ENCODE assay signal across 19 cellular contexts in the genomic region with DNA sequence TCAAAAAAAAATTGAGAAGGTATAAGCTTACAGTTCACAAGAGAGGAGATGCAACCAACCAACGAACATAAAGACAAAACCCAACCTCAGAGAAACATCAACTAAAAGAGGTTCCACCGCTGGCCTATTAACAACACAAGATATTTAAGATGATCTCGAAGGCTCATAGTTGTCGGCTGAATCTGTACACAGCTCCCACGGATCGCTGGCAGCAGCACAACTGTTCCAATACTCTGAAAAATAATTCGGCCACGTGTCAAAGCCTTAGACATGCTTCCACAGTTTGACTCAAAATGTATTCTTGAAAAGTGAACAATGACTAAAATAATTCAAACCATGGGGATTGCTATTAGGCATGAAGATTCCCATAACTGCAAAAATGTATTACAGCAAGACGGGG.
"Had no signal": no experiment of that assay in that cellular context is flagged by ENCODE, and none has a peak within 500 bp of the region (broad histone marks: within the 10 kb centered on the region; RNA-seq: fewer than 3 reads in every experiment).

No MANE protein-coding gene starts in this region.

- H3K27me3 Mint-ChIP-seq: activated B cell treated with CpG ODN at 0.5 μM for 24 hours; activated CD4-positive, alpha-beta T cell treated with anti-CD3 and anti-CD28 coated beads, Interleukin-2, amount 10 ng/mL, durations not matched to agents 7 days and 5 days; central memory CD8-positive, alpha-beta T cell; natural killer cell treated with Interleukin-12 subunit alpha and Interleukin-12 subunit beta and Interleukin-15 and Interleukin-18, amount 100 ng/mL, for 72 hours; stimulated activated naive B cell treated with anti-CD40 and anti-IgM and Interleukin-4, amounts not matched to agents 10 μg/mL and 1 μg/mL and 100 μg/mL, for 72 hours had no signal

- H3K36me3 Mint-ChIP-seq: natural killer cell treated with Interleukin-12 subunit alpha and Interleukin-12 subunit beta and Interleukin-15 and Interleukin-18, amount 100 ng/mL, for 72 hours had no signal

- H3K4me3 ChIP-seq: lower lobe of right lung, thoracic aorta, upper lobe of left lung had no signal

- H3K27ac ChIP-seq: lower lobe of right lung, neutrophil, parathyroid adenoma, thoracic aorta, upper lobe of left lung had no signal

- H3K4me3 Mint-ChIP-seq: activated B cell treated with CpG ODN at 0.5 μM for 24 hours; activated CD4-positive, alpha-beta T cell treated with anti-CD3 and anti-CD28 coated beads, Interleukin-2, amount 10 ng/mL, durations not matched to agents 7 days and 5 days; activated naive CD4-positive, alpha-beta T cell treated with anti-CD3 and anti-CD28 coated beads for 36 hours; activated T-cell treated with anti-CD3 and anti-CD28 coated beads, Interleukin-2, amount 50 U/mL, for 4 hours; central memory CD8-positive, alpha-beta T cell; natural killer cell treated with Interleukin-12 subunit alpha and Interleukin-12 subunit beta and Interleukin-15 and Interleukin-18, amount 100 ng/mL, for 72 hours; stimulated activated naive B cell treated with anti-CD40 and anti-IgM and Interleukin-4, amounts not matched to agents 10 μg/mL and 1 μg/mL and 100 μg/mL, for 72 hours; T-helper 2 cell treated with Interferon-gamma antibody and Interleukin-4, amounts not matched to agents 5 μg/mL and 100 μg/mL, for 36 hours had no signal

- H3K36me3 ChIP-seq: lower lobe of right lung, neutrophil, thoracic aorta, upper lobe of left lung had no signal

- H3K4me1 ChIP-seq: parathyroid adenoma had no signal

- H3K27ac Mint-ChIP-seq: activated B cell treated with CpG ODN at 0.5 μM for 24 hours; activated CD4-positive, alpha-beta T cell treated with anti-CD3 and anti-CD28 coated beads, Interleukin-2, amount 10 ng/mL, durations not matched to agents 7 days and 5 days; activated naive CD4-positive, alpha-beta T cell treated with anti-CD3 and anti-CD28 coated beads for 36 hours; natural killer cell treated with Interleukin-12 subunit alpha and Interleukin-12 subunit beta and Interleukin-15 and Interleukin-18, amount 100 ng/mL, for 72 hours; stimulated activated naive B cell treated with anti-CD40 and anti-IgM and Interleukin-4, amounts not matched to agents 10 μg/mL and 1 μg/mL and 100 μg/mL, for 72 hours; T-helper 2 cell treated with Interferon-gamma antibody and Interleukin-4, amounts not matched to agents 5 μg/mL and 100 μg/mL, for 36 hours had no signal

- DNase-seq: activated B cell treated with CpG ODN at 0.5 μM for 24 hours; activated CD4-positive, alpha-beta T cell treated with anti-CD3 and anti-CD28 coated beads, Interleukin-2, amount 10 ng/mL, durations not matched to agents 7 days and 5 days; activated CD8-positive, alpha-beta memory T cell treated with anti-CD3 and anti-CD28 coated beads, Interleukin-2, amount 50 U/mL, for 4 hours; activated naive CD4-positive, alpha-beta T cell treated with anti-CD3 and anti-CD28 coated beads for 36 hours; activated T-cell treated with anti-CD3 and anti-CD28 coated beads, Interleukin-2, amount 50 U/mL, for 4 hours; cortex of kidney; left colon; lower lobe of right lung; stimulated activated CD4-positive, alpha-beta T cell treated with anti-CD3 and anti-CD28 coated beads, Interleukin-4, amount 100 ng/mL, for 4 hours; stimulated activated naive B cell treated with anti-CD40 and anti-IgM and Interleukin-4, amounts not matched to agents 10 μg/mL and 1 μg/mL and 100 μg/mL, for 72 hours; upper lobe of left lung had no signal

- H3K27me3 ChIP-seq: neutrophil, upper lobe of left lung had no signal

- H2AFZ ChIP-seq: parathyroid adenoma had no signal

- FAIRE-seq: islet of Langerhans, TTC549 had no signal

- H3K9me3 ChIP-seq: lower lobe of right lung, neutrophil, thoracic aorta, upper lobe of left lung had no signal

- H3K9me3 Mint-ChIP-seq: activated B cell treated with CpG ODN at 0.5 μM for 24 hours; activated naive CD4-positive, alpha-beta T cell treated with anti-CD3 and anti-CD28 coated beads for 36 hours; activated T-cell treated with anti-CD3 and anti-CD28 coated beads, Interleukin-2, amount 50 U/mL, for 4 hours; central memory CD8-positive, alpha-beta T cell; natural killer cell treated with Interleukin-12 subunit alpha and Interleukin-12 subunit beta and Interleukin-15 and Interleukin-18, amount 100 ng/mL, for 72 hours; stimulated activated naive B cell treated with anti-CD40 and anti-IgM and Interleukin-4, amounts not matched to agents 10 μg/mL and 1 μg/mL and 100 μg/mL, for 72 hours; T-helper 2 cell treated with Interferon-gamma antibody and Interleukin-4, amounts not matched to agents 5 μg/mL and 100 μg/mL, for 36 hours had no signal

- H3K9ac ChIP-seq: parathyroid adenoma had no signal
